In genomic region chr1:212669102-212669501, GRCh38 we compare ENCODE assay signal across 10 cellular contexts. TPM values are rescaled to one million over a fixed set of nuclear protein-coding genes. Genes with fewer than 3 reads are reported as not detected.
DNase-seq lines count a peak whose midpoint lies in the region; TF ChIP-seq lines count a peak whose summit lies in the region.
"Had no signal": no experiment of that assay in that cellular context is flagged by ENCODE, and none has a peak within 500 bp of the region (broad histone marks: within the 10 kb centered on the region; RNA-seq: fewer than 3 reads in every experiment).

No MANE protein-coding gene starts in this region.

- no peak overlapping the region for H3K27ac Mint-ChIP-seq in progenitor cell of endocrine pancreas
- H3K27ac Mint-ChIP-seq: activated T-helper 1 cell treated with anti-CD3 and anti-CD28 coated beads, Interleukin-12 subunit alpha, Interleukin-12 subunit beta, Interleukin-2, Interleukin-4 antibody, amounts not matched to agents 30 ng/mL and 10 ng/mL and 1 ng/mL, durations not matched to agents 14 hours and 24 hours and 36 hours; B cell had no signal

- TF ChIP-seq CTCF in choroid plexus epithelial cell (conservative IDR thresholded peaks at IDR 0.05; ENCODE audit: low read depth, low read length) (peak; percentile 42), progenitor cell of endocrine pancreas (IDR thresholded peaks at IDR 0.05; ENCODE audit: unreplicated experiment) (peak; percentile 24)

- no peaks in the 10 kb centered on the region for H3K9me3 Mint-ChIP-seq in progenitor cell of endocrine pancreas (ENCODE audit: low read depth)
- H3K9me3 Mint-ChIP-seq: activated T-helper 1 cell treated with anti-CD3 and anti-CD28 coated beads, Interleukin-12 subunit alpha, Interleukin-12 subunit beta, Interleukin-2, Interleukin-4 antibody, amounts not matched to agents 30 ng/mL and 10 ng/mL and 1 ng/mL, durations not matched to agents 14 hours and 24 hours and 36 hours had no signal

- H3K4me1 Mint-ChIP-seq in progenitor cell of endocrine pancreas (ENCODE audit: low read depth) = peaks cover 7% of the 10 kb centered on the region

- H3K4me3 Mint-ChIP-seq in progenitor cell of endocrine pancreas (ENCODE audit: low read depth) = no peak overlapping the region
- H3K4me3 Mint-ChIP-seq: activated T-helper 1 cell treated with anti-CD3 and anti-CD28 coated beads, Interleukin-12 subunit alpha, Interleukin-12 subunit beta, Interleukin-2, Interleukin-4 antibody, amounts not matched to agents 30 ng/mL and 10 ng/mL and 1 ng/mL, durations not matched to agents 14 hours and 24 hours and 36 hours; B cell had no signal

- peaks cover 68% of the 10 kb centered on the region for H3K27me3 Mint-ChIP-seq in progenitor cell of endocrine pancreas
- H3K27me3 Mint-ChIP-seq: B cell had no signal

- DNase-seq in NCI-H1105 treated with DMSO at 0.1 percent for 48 hours (lab: John Stamatoyannopoulos, UW) (peak; percentile 8), NCI-H1105 (lab: John Stamatoyannopoulos, UW) (no peak), NAMALWA (ENCODE audit: low spot score) (peak; percentile 55), choroid plexus epithelial cell (ENCODE audit: low read depth) (peak; percentile 45), progenitor cell of endocrine pancreas (ENCODE audit: low spot score, unreplicated experiment) (no peak), A172 (ENCODE audit: low spot score) (no peak), HuH-7.5 (ENCODE audit: low spot score) (no peak), AG20443 (ENCODE audit: low spot score) (no peak)

- H3K4me3 ChIP-seq in choroid plexus epithelial cell (ENCODE audit: low read depth, low read length) = no peak overlapping the region

- H3K36me3 Mint-ChIP-seq in progenitor cell of endocrine pancreas (ENCODE audit: insufficient read depth) = no peaks in the 10 kb centered on the region

RNA-seq across cellular contexts. Expression of gene BATF3, which starts 30.5 kb away (rescaled TPM):
- total RNA-seq in progenitor cell of endocrine pancreas = 0.53 and 0.55 TPM in 2 replicates
- total RNA-seq in A172 (2014; rRNA removed; shearing (Covaris generic)) = 1.6 and 2.1 TPM in 2 replicates

Comparison
In these comparisons a context has a peak if more than half of its experiments do, and no peak if none do; other contexts are left out.
1. DNase-seq: peak in NCI-H1105 treated with DMSO at 0.1 percent for 48 hours (single experiment), NAMALWA (single experiment) and choroid plexus epithelial cell (single experiment); none in NCI-H1105 (single experiment), progenitor cell of endocrine pancreas (single experiment), A172 (single experiment), HuH-7.5 (single experiment) and AG20443 (single experiment).